Comparison of ENCODE assay signal across 35 cellular contexts in genomic region chr4:16710198-16710597, GRCh38.
DNase-seq lines count a peak whose midpoint lies in the region; ATAC-seq, FAIRE-seq and TF ChIP-seq lines count a peak whose summit lies in the region.
"Had no signal": no experiment of that assay in that cellular context is flagged by ENCODE, and none has a peak within 500 bp of the region (broad histone marks: within the 10 kb centered on the region; RNA-seq: fewer than 3 reads in every experiment).

No MANE protein-coding gene starts in this region.

- H3K4me1 Mint-ChIP-seq in astrocyte (ENCODE audit: low read depth, unreplicated experiment), result peaks cover 2% of the 10 kb centered on the region
- H3K4me1 Mint-ChIP-seq: B cell; CD14-positive monocyte; CD4-positive, alpha-beta memory T cell; CD4-positive, CD25-positive, alpha-beta regulatory T cell; CD8-positive, alpha-beta memory T cell had no signal

- H3K4me3 ChIP-seq in astrocyte (ENCODE audit: insufficient read depth, low read depth, low read length), result no peak overlapping the region
- peak overlapping the region; percentile 22 for H3K4me3 ChIP-seq in neural cell (ENCODE audit: low read length)
- H3K4me3 ChIP-seq: A549; BLaER1; BLaER1 treated with 17β-estradiol and CSF1 and Interleukin-3, amounts not matched to agents 10 nM and 100 nM had no signal

- H3K9me3 ChIP-seq in astrocyte (ENCODE audit: insufficient read depth, low read depth, low read length) (no peaks in the 10 kb centered on the region), neural cell (ENCODE audit: low read length) (no peaks in the 10 kb centered on the region)
- H3K9me3 ChIP-seq: A549; BE2C; BLaER1; BLaER1 treated with 17β-estradiol and CSF1 and Interleukin-3, amounts not matched to agents 10 nM and 100 nM; Caco-2 had no signal

- TF ChIP-seq EP300 in neural cell (conservative IDR thresholded peaks at IDR 0.05; ENCODE audit: poor library complexity, severe bottlenecking), result peak; percentile 99

- DNase-seq in OCI-M1 (lab: John Stamatoyannopoulos, UW) (peak; percentile 5), astrocyte (ENCODE audit: low read depth) (no peak), DMS114 treated with DMSO at 0.1 percent for 48 hours (lab: John Stamatoyannopoulos, UW; ENCODE audit: unreplicated experiment) (no peak), NCI-H146 treated with DMSO at 0.1 percent for 48 hours (lab: John Stamatoyannopoulos, UW; ENCODE audit: unreplicated experiment) (no peak)
- DNase-seq: 8988T; ACHN; AML-193; BE2C; C1 segment of cervical spinal cord; Caco-2; Calu3; CD4-positive, alpha-beta memory T cell; CD4-positive, alpha-beta T cell; CD4-positive, CD25-positive, alpha-beta regulatory T cell; CD8-positive, alpha-beta memory T cell; CD8-positive, alpha-beta T cell; COR-L47; DMS 273 treated with DMSO at 0.1 percent for 48 hours; DMS153; DMS53; DMS79; DMS79 treated with DMSO at 0.1 percent for 48 hours; DND-41; EL had no signal

- TF ChIP-seq CTCF in astrocyte (IDR thresholded peaks at IDR 0.05; ENCODE audit: insufficient read depth, low read depth, low read length) (no peak), neural cell (IDR thresholded peaks at IDR 0.05; ENCODE audit: poor library complexity, severe bottlenecking) (no peak)

- ATAC-seq in GM18520 (IDR thresholded peaks at IDR 0.05; ENCODE audit: unreplicated experiment), result no peak
- ATAC-seq: A549; CD8-positive, alpha-beta T cell had no signal

- H3K79me2 ChIP-seq in astrocyte (ENCODE audit: insufficient read depth, low read length) (no peaks in the 10 kb centered on the region), neural cell (replicated peaks; ENCODE audit: insufficient read depth, low read length) (no peaks in the 10 kb centered on the region)

- H4K20me1 ChIP-seq in astrocyte (ENCODE audit: insufficient read depth, low read length) (no peaks in the 10 kb centered on the region), neural cell (ENCODE audit: insufficient read depth) (no peaks in the 10 kb centered on the region)
- H4K20me1 ChIP-seq: BLaER1; BLaER1 treated with 17β-estradiol and CSF1 and Interleukin-3, amounts not matched to agents 10 nM and 100 nM had no signal

- H3K36me3 ChIP-seq in astrocyte (ENCODE audit: insufficient read depth, low read length), result no peaks in the 10 kb centered on the region
- no peaks in the 10 kb centered on the region for H3K36me3 ChIP-seq in neural cell (ENCODE audit: insufficient read depth, low read length)
- H3K36me3 ChIP-seq: BE2C; BLaER1; BLaER1 treated with 17β-estradiol and CSF1 and Interleukin-3, amounts not matched to agents 10 nM and 100 nM had no signal

- no peaks in the 10 kb centered on the region for H3K9me3 Mint-ChIP-seq in astrocyte (ENCODE audit: unreplicated experiment)
- H3K9me3 Mint-ChIP-seq: CD8-positive, alpha-beta T cell had no signal

- H3K4me1 ChIP-seq in astrocyte (ENCODE audit: insufficient read depth, low read length), result no peaks in the 10 kb centered on the region
- H3K4me1 ChIP-seq: A549; BE2C; BLaER1; BLaER1 treated with 17β-estradiol and CSF1 and Interleukin-3, amounts not matched to agents 10 nM and 100 nM; Caco-2 had no signal

- no peak overlapping the region for H3K27ac Mint-ChIP-seq in astrocyte (ENCODE audit: unreplicated experiment)
- H3K27ac Mint-ChIP-seq: B cell; CD14-positive monocyte; CD4-positive, alpha-beta memory T cell; CD4-positive, alpha-beta T cell; CD4-positive, CD25-positive, alpha-beta regulatory T cell; CD8-positive, alpha-beta memory T cell; CD8-positive, alpha-beta T cell had no signal

- H2AFZ ChIP-seq in astrocyte (ENCODE audit: low read depth, low read length) (no peak overlapping the region), neural cell (ENCODE audit: low read depth, low read length) (no peak overlapping the region)

- H3K27ac ChIP-seq in astrocyte (ENCODE audit: low read depth, low read length), result no peak overlapping the region
- peak overlapping the region; percentile 48 for H3K27ac ChIP-seq in neural cell (ENCODE audit: low read length)
- H3K27ac ChIP-seq: 22Rv1; A549; BLaER1; BLaER1 treated with 17β-estradiol and CSF1 and Interleukin-3, amounts not matched to agents 10 nM and 100 nM; C4-2B had no signal

- H3K4me3 Mint-ChIP-seq in astrocyte (ENCODE audit: unreplicated experiment), result no peak overlapping the region
- H3K4me3 Mint-ChIP-seq: B cell; CD14-positive monocyte; CD4-positive, alpha-beta memory T cell; CD4-positive, alpha-beta T cell; CD4-positive, CD25-positive, alpha-beta regulatory T cell; CD8-positive, alpha-beta memory T cell; CD8-positive, alpha-beta T cell had no signal

- H3K27me3 ChIP-seq in astrocyte (ENCODE audit: insufficient read depth, low read length) (no peaks in the 10 kb centered on the region), neural cell (ENCODE audit: insufficient read depth, low read depth, low read length) (no peaks in the 10 kb centered on the region)
- H3K27me3 ChIP-seq: BE2C; BLaER1; BLaER1 treated with 17β-estradiol and CSF1 and Interleukin-3, amounts not matched to agents 10 nM and 100 nM had no signal

- peak; percentile 63 for FAIRE-seq in astrocyte (lab: Jason Lieb, UNC)
- FAIRE-seq: A204.1, A549, D721Med had no signal

- H3K4me2 ChIP-seq in astrocyte (ENCODE audit: low read length) (no peak overlapping the region), neural cell (ENCODE audit: low read length) (no peak overlapping the region)
- H3K4me2 ChIP-seq: A549; BLaER1; BLaER1 treated with 17β-estradiol and CSF1 and Interleukin-3, amounts not matched to agents 10 nM and 100 nM had no signal

- H3F3A ChIP-seq in neural cell (ENCODE audit: insufficient read depth, low read length, poor library complexity, severe bottlenecking), result no peaks in the 10 kb centered on the region

- H3K36me3 Mint-ChIP-seq in astrocyte (ENCODE audit: low read depth, unreplicated experiment), result no peaks in the 10 kb centered on the region
- H3K36me3 Mint-ChIP-seq: CD14-positive monocyte; CD4-positive, alpha-beta memory T cell; CD4-positive, CD25-positive, alpha-beta regulatory T cell; CD8-positive, alpha-beta memory T cell; CD8-positive, alpha-beta T cell had no signal

- H3K9me2 ChIP-seq in neural cell (ENCODE audit: insufficient read depth, low read length), result no peaks in the 10 kb centered on the region

- H3K9ac ChIP-seq in astrocyte (ENCODE audit: low read length) (no peak overlapping the region), neural cell (ENCODE audit: low read length) (no peak overlapping the region)
- H3K9ac ChIP-seq: BLaER1; BLaER1 treated with 17β-estradiol and CSF1 and Interleukin-3, amounts not matched to agents 10 nM and 100 nM had no signal

- no peaks in the 10 kb centered on the region for H3K27me3 Mint-ChIP-seq in astrocyte (ENCODE audit: low read depth, unreplicated experiment)
- H3K27me3 Mint-ChIP-seq: CD4-positive, alpha-beta T cell; CD4-positive, CD25-positive, alpha-beta regulatory T cell had no signal

- peak; percentile 35 for TF ChIP-seq RAD21 in neural cell (conservative IDR thresholded peaks at IDR 0.05)

TF ChIP-seq in neural cell, 6 proteins besides CTCF, POLR2A, EP300 and RAD21:
- TF ChIP-seq POLR2AphosphoS5 (IDR thresholded peaks at IDR 0.05), result peak; percentile 93
- peak; percentile 82 for TF ChIP-seq REST (IDR thresholded peaks at IDR 0.05; ENCODE audit: borderline replicate concordance)
- TF ChIP-seq EZH2 (IDR thresholded peaks at IDR 0.05; ENCODE audit: borderline replicate concordance, insufficient read depth, low read length, poor library complexity, severe bottlenecking), result no peak
- no peak for TF ChIP-seq SMC3 (conservative IDR thresholded peaks at IDR 0.05; ENCODE audit: poor library complexity)
- TF ChIP-seq MXI1 (conservative IDR thresholded peaks at IDR 0.05; ENCODE audit: poor library complexity, severe bottlenecking), result peak; percentile 14
